12 cellular contexts compared by ENCODE assay signal in the genomic region with DNA sequence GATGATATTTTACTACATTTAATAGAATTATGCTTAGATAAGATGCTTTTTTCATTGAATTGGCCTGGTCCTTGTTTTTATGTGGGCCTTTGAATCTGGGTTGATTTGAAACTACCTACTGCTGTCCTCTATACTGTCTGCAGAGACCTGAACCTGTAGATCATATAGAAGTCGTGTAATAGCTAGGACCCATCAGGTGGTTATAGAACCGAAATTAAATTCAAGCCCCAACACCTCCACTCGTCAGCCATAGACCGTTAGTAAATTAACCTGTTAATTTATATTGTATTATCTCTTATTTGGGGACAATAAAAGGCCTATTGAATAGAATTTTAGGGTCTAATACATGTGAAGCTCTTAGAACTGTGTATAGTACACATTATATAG.
DNase-seq lines count a peak whose midpoint lies in the region; ATAC-seq and TF ChIP-seq lines count a peak whose summit lies in the region.
"Had no signal": no experiment of that assay in that cellular context is flagged by ENCODE, and none has a peak within 500 bp of the region (broad histone marks: within the 10 kb centered on the region; RNA-seq: fewer than 3 reads in every experiment).

No MANE protein-coding gene starts in this region.

- peaks cover 16 to 94% (median 61%) of the 10 kb centered on the region in 11 experiments; a peak in 21 of 22 replicates for H4K20me1 ChIP-seq in BLaER1 treated with 17β-estradiol and CSF1 and Interleukin-3, amounts not matched to agents 10 nM and 100 nM

- peak; percentile 20 for ATAC-seq in GM19452 (IDR thresholded peaks at IDR 0.05; ENCODE audit: unreplicated experiment)
- peak; percentile 7 for ATAC-seq in HG03460 (IDR thresholded peaks at IDR 0.05; ENCODE audit: unreplicated experiment)
- ATAC-seq in left lung: no peak

- DNase-seq in left lung (no peak), activated gamma-delta T cell treated with Interleukin-2 at 50 U/mL for 16 hours (no peak), NCI-H187 treated with DMSO at 0.1 percent for 48 hours (lab: John Stamatoyannopoulos, UW) (no peak)
- no peak for DNase-seq in stimulated activated CD8-positive, alpha-beta memory T cell treated with anti-CD3 and anti-CD28 coated beads, Interleukin-4, amount 100 ng/mL, for 48 hours
- no peak for DNase-seq in stimulated activated CD4-positive, alpha-beta T cell treated with anti-CD3 and anti-CD28 coated beads, Interleukin-4, amount 100 ng/mL, for 4 hours
- DNase-seq: DMS 273 treated with DMSO at 0.1 percent for 48 hours, H7 had no signal

- intact Hi-C loops in left lung (cut with DNase I): no loop called here

- peaks cover 0 to 29% (median 22%) of the 10 kb centered on the region in 11 experiments; a peak in 18 of 22 replicates for H3K36me3 ChIP-seq in BLaER1 treated with 17β-estradiol and CSF1 and Interleukin-3, amounts not matched to agents 10 nM and 100 nM
- peaks cover 0 to 8% of the 10 kb centered on the region in 2 donors for H3K36me3 ChIP-seq in left lung
- H3K36me3 ChIP-seq: neural progenitor cell had no signal

- peak overlapping the region in 10 of 11 experiments; percentile 5 to 95 (median 60); a peak in 18 of 22 replicates for H3K4me2 ChIP-seq in BLaER1 treated with 17β-estradiol and CSF1 and Interleukin-3, amounts not matched to agents 10 nM and 100 nM
- H3K4me2 ChIP-seq: neural progenitor cell had no signal

- H3K9me3 ChIP-seq in BLaER1 treated with 17β-estradiol and CSF1 and Interleukin-3, amounts not matched to agents 10 nM and 100 nM (replicated peaks in 1 of 11): peaks cover 0 to 11% (median 2%) of the 10 kb centered on the region in 11 experiments; a peak in 5 of 22 replicates
- H3K9me3 ChIP-seq in left lung: no peaks in the 10 kb centered on the region
- H3K9me3 ChIP-seq: SJSA1 had no signal

- H3K4me3 ChIP-seq in BLaER1 treated with 17β-estradiol and CSF1 and Interleukin-3, amounts not matched to agents 10 nM and 100 nM: peak overlapping the region in 1 of 10 experiments; percentile 8; a peak in 1 of 20 replicates
- no peak overlapping the region for H3K4me3 ChIP-seq in left lung
- H3K4me3 ChIP-seq: neural progenitor cell, SJSA1 had no signal

- no peak for TF ChIP-seq CTCF in left lung (IDR thresholded peaks at IDR 0.05)

- peak overlapping the region in 8 of 11 experiments; percentile 32 to 72 (median 57); a peak in 15 of 22 replicates for H3K27ac ChIP-seq in BLaER1 treated with 17β-estradiol and CSF1 and Interleukin-3, amounts not matched to agents 10 nM and 100 nM
- peak overlapping the region; percentile 21 to 77 for H3K27ac ChIP-seq in left lung
- H3K27ac ChIP-seq: neural progenitor cell, SJSA1 had no signal

- H3K27me3 ChIP-seq in BLaER1 treated with 17β-estradiol and CSF1 and Interleukin-3, amounts not matched to agents 10 nM and 100 nM: no peaks in the 10 kb centered on the region
- no peaks in the 10 kb centered on the region for H3K27me3 ChIP-seq in left lung
- H3K27me3 ChIP-seq: neural progenitor cell, SJSA1 had no signal

- H3K9ac ChIP-seq in BLaER1 treated with 17β-estradiol and CSF1 and Interleukin-3, amounts not matched to agents 10 nM and 100 nM: peak overlapping the region in 3 of 11 experiments; percentile 28 to 51 (median 44); a peak in 5 of 22 replicates
- H3K9ac ChIP-seq: neural progenitor cell had no signal

- peaks cover 16 to 84% (median 29%) of the 10 kb centered on the region in 10 experiments for H3K4me1 ChIP-seq in BLaER1 treated with 17β-estradiol and CSF1 and Interleukin-3, amounts not matched to agents 10 nM and 100 nM
- peaks cover 34 to 91% of the 10 kb centered on the region in 2 donors for H3K4me1 ChIP-seq in left lung
